In the genomic region with DNA sequence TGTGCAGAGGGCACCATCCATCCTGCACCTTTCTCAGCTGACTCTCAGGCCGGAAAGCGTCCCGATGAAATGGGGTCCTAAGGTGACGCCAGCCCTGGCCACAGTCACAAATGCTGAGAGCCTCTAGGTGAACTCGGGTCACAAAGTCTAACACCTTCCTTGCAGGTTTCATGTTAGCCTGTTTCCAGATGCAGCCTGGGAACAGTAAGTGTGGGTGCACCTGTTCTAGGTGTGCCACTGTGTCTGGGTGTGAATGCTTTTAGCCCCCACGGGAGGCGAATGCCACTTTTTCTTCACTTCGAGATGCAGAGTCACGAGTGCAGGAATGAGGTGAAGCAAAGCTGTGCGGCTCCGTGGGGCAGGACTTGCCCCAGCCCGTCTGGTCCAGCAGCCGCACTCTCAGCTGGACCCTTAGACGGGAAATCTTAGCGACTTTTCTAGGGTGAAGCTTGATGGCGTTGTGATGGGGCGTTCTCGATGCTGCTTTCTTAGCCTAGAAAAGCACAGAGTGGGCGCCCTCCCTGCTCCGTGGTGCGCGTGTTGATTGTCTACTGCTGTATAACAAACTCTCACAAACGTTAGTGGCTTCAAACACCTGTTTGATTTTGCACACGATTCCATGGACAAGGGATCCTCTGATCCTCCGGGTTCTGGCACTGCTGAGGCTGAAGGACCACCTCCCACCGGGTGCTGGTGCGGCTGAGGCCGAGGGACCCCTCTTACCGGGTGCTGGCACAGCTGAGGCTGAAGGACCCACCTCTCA, we compare ENCODE assay signal across 13 cellular contexts. TPM values are rescaled to one million over a fixed set of nuclear protein-coding genes. Genes with fewer than 3 reads are reported as not detected.
DNase-seq lines count a peak whose midpoint lies in the region; ATAC-seq, FAIRE-seq and TF ChIP-seq lines count a peak whose summit lies in the region.
"Had no signal": no experiment of that assay in that cellular context is flagged by ENCODE, and none has a peak within 500 bp of the region (broad histone marks: within the 10 kb centered on the region; RNA-seq: fewer than 3 reads in every experiment).

No MANE protein-coding gene starts in this region.

- intact Hi-C loops in K562 (cut with micrococcal nuclease) (no loop called here), left lung (cut with DNase I) (no loop called here)

- peaks cover 6% of the 10 kb centered on the region for H3K4me1 Mint-ChIP-seq in stimulated activated effector memory CD8-positive, alpha-beta T cell treated with anti-CD3 and anti-CD28 coated beads, Interleukin-12 subunit alpha, Interleukin-12 subunit beta, amount 100 ng/mL, for 72 hours
- H3K4me1 Mint-ChIP-seq: CD4-positive, CD25-positive, alpha-beta regulatory T cell had no signal

- H3K9me3 ChIP-seq in BLaER1: no peaks in the 10 kb centered on the region
- no peaks in the 10 kb centered on the region for H3K9me3 ChIP-seq in DND-41 (ENCODE audit: insufficient read depth, low read length, severe bottlenecking)
- no peaks in the 10 kb centered on the region for H3K9me3 ChIP-seq in K562 (replicated peaks; ENCODE audit: control insufficient read depth, insufficient read depth, low read depth, low read length)
- H3K9me3 ChIP-seq in left lung: no peaks in the 10 kb centered on the region
- H3K9me3 ChIP-seq: A549 had no signal

- H3K36me3 ChIP-seq in BLaER1 (no peaks in the 10 kb centered on the region), DND-41 (ENCODE audit: insufficient read depth, low read length) (no peaks in the 10 kb centered on the region), K562 (ENCODE audit: control insufficient read depth, insufficient read depth, low read length) (no peaks in the 10 kb centered on the region), left lung (no peaks in the 10 kb centered on the region)

- BruUV-seq in K562 (replicated peaks; lab: Mats Ljungman, UMichigan): no TSS peak

- no peak for DNase-seq in DND-41
- DNase-seq in K562 (ENCODE audit: extremely low read depth in 1 of 4, low spot score in 3 of 4): no peak
- no peak for DNase-seq in stimulated activated effector memory CD8-positive, alpha-beta T cell treated with anti-CD3 and anti-CD28 coated beads, Interleukin-12 subunit alpha, Interleukin-12 subunit beta, amount 100 ng/mL, for 72 hours (ENCODE audit: low spot score in 2 of 2)
- no peak for DNase-seq in NOMO-1 treated with DMSO at 0.1 percent for 48 hours (lab: John Stamatoyannopoulos, UW; ENCODE audit: unreplicated experiment)
- DNase-seq in SKM-1 (lab: John Stamatoyannopoulos, UW; ENCODE audit: unreplicated experiment): no peak
- no peak for DNase-seq in left lung
- DNase-seq: CD4-positive, CD25-positive, alpha-beta regulatory T cell; H7; KBM-7 had no signal

- H3K27me3 ChIP-seq in BLaER1: no peaks in the 10 kb centered on the region
- no peaks in the 10 kb centered on the region for H3K27me3 ChIP-seq in DND-41 (ENCODE audit: insufficient read depth, low read length, poor library complexity)
- peaks cover 66 to 74% of the 10 kb centered on the region in 2 experiments for H3K27me3 ChIP-seq in K562 (ENCODE audit: control insufficient read depth in 2 of 2, insufficient read depth in 2 of 2, low read length in 2 of 2)
- no peaks in the 10 kb centered on the region for H3K27me3 ChIP-seq in left lung

- H3K4me3 ChIP-seq in BLaER1 (no peak overlapping the region), DND-41 (ENCODE audit: low read depth in 1 of 2, low read length in 2 of 2) (no peak overlapping the region), K562 (no peak overlapping the region), left lung (no peak overlapping the region)
- H3K4me3 ChIP-seq: A549 had no signal

- H3K36me3 Mint-ChIP-seq in stimulated activated effector memory CD8-positive, alpha-beta T cell treated with anti-CD3 and anti-CD28 coated beads, Interleukin-12 subunit alpha, Interleukin-12 subunit beta, amount 100 ng/mL, for 72 hours: no peaks in the 10 kb centered on the region
- H3K36me3 Mint-ChIP-seq: CD4-positive, CD25-positive, alpha-beta regulatory T cell had no signal

- CTCF ChIA-PET in K562 (lab: Yijun Ruan, JAX; ENCODE audit: low intra/inter-chr PET ratio): no interaction called here

- in situ Hi-C loops in K562 (cut with MboI): no loop called here

- H3K4me3 Mint-ChIP-seq in stimulated activated effector memory CD8-positive, alpha-beta T cell treated with anti-CD3 and anti-CD28 coated beads, Interleukin-12 subunit alpha, Interleukin-12 subunit beta, amount 100 ng/mL, for 72 hours: no peak overlapping the region
- H3K4me3 Mint-ChIP-seq: CD4-positive, CD25-positive, alpha-beta regulatory T cell had no signal

- H3K79me2 ChIP-seq in DND-41 (ENCODE audit: insufficient read depth, low read length) (no peaks in the 10 kb centered on the region), K562 (ENCODE audit: control insufficient read depth, insufficient read depth, low read length) (no peaks in the 10 kb centered on the region)

- no peaks in the 10 kb centered on the region for H3K9me3 Mint-ChIP-seq in stimulated activated effector memory CD8-positive, alpha-beta T cell treated with anti-CD3 and anti-CD28 coated beads, Interleukin-12 subunit alpha, Interleukin-12 subunit beta, amount 100 ng/mL, for 72 hours
- H3K9me3 Mint-ChIP-seq: CD4-positive, CD25-positive, alpha-beta regulatory T cell had no signal

- H3K9ac ChIP-seq in BLaER1 (no peak overlapping the region), DND-41 (ENCODE audit: low read depth, low read length) (no peak overlapping the region), K562 (ENCODE audit: insufficient read depth in 1 of 2, low read depth in 2 of 2, low read length in 2 of 2) (no peak overlapping the region)

- peak; percentile 6 for FAIRE-seq in K562 (lab: Jason Lieb, UNC)
- FAIRE-seq: A549 had no signal

- ATAC-seq in DND-41 (ENCODE audit: insufficient read depth, low read depth) (no peak), K562 (no peak), left lung (no peak)
- no peak for ATAC-seq in stimulated activated effector memory CD8-positive, alpha-beta T cell treated with anti-CD3 and anti-CD28 coated beads, Interleukin-12 subunit alpha, Interleukin-12 subunit beta, amount 100 ng/mL, for 72 hours

- TF ChIP-seq POLR2A in K562 (conservative IDR thresholded peaks at IDR 0.05): no peak

- peak overlapping the region; percentile 45 for H3K27ac Mint-ChIP-seq in stimulated activated effector memory CD8-positive, alpha-beta T cell treated with anti-CD3 and anti-CD28 coated beads, Interleukin-12 subunit alpha, Interleukin-12 subunit beta, amount 100 ng/mL, for 72 hours
- H3K27ac Mint-ChIP-seq: CD4-positive, CD25-positive, alpha-beta regulatory T cell had no signal

- peaks cover 41% of the 10 kb centered on the region for H3K4me1 ChIP-seq in BLaER1
- peaks cover 16% of the 10 kb centered on the region for H3K4me1 ChIP-seq in DND-41 (ENCODE audit: insufficient read depth, low read length)
- peaks cover 0 to 3% of the 10 kb centered on the region in 2 experiments; a peak in 1 of 5 replicates for H3K4me1 ChIP-seq in K562 (replicated peaks in 1 of 2; ENCODE audit: control insufficient read depth in 2 of 2, insufficient read depth in 2 of 2, low read length in 2 of 2)
- H3K4me1 ChIP-seq in left lung: no peaks in the 10 kb centered on the region
- H3K4me1 ChIP-seq: A549 had no signal

- peak overlapping the region; percentile 73 for H3K4me2 ChIP-seq in BLaER1
- no peak overlapping the region for H3K4me2 ChIP-seq in DND-41 (ENCODE audit: insufficient read depth, low read length)
- H3K4me2 ChIP-seq in K562 (ENCODE audit: insufficient read depth, low read length): no peak overlapping the region
- H3K4me2 ChIP-seq: A549 had no signal

- POLR2A ChIA-PET in K562 (lab: Yijun Ruan, JAX): interaction anchor here (0.7 to 1.9 kb wide), 2 partner anchors 14 to 30 kb away, joined by 3 to 4 read pairs; a partner anchor contains a TSS

- no peak for TF ChIP-seq RAD21 in K562 (CRISPR knock-in tag; conservative IDR thresholded peaks at IDR 0.05 in 1 of 2, IDR thresholded peaks at IDR 0.05 in 1 of 2)

- no peaks in the 10 kb centered on the region for H3K9me1 ChIP-seq in K562 (ENCODE audit: control insufficient read depth, insufficient read depth, low read length)

- H3K27ac ChIP-seq in BLaER1 (no peak overlapping the region), DND-41 (ENCODE audit: low read length) (peak overlapping the region; percentile 53), K562 (ENCODE audit: extremely low read depth, low read depth, low read length) (no peak overlapping the region), left lung (no peak overlapping the region)
- H3K27ac ChIP-seq: A549 had no signal

- TF ChIP-seq EP300 in K562 (IDR thresholded peaks at IDR 0.05; ENCODE audit: low read length): no peak

- 0 out of 2 replicates have a peak overlapping the region, but pooled peaks have one; percentile 11 for H2AFZ ChIP-seq in DND-41 (ENCODE audit: low read depth, low read length)
- H2AFZ ChIP-seq in K562 (ENCODE audit: low read depth, low read length): no peak overlapping the region

- WGBS in K562 (ENCODE audit: insufficient coverage, low coverage, missing lambda C conversion rate): under 1% methylated on average over 29 of the region's 29 CpGs

- no peaks in the 10 kb centered on the region for H4K20me1 ChIP-seq in BLaER1
- no peaks in the 10 kb centered on the region for H4K20me1 ChIP-seq in DND-41 (ENCODE audit: insufficient read depth, low read length)
- H4K20me1 ChIP-seq in K562 (replicated peaks; ENCODE audit: control insufficient read depth, insufficient read depth, low read length): no peaks in the 10 kb centered on the region; the same call in 1 of the 2 replicates

- no peak for TF ChIP-seq CTCF in DND-41 (IDR thresholded peaks at IDR 0.05; ENCODE audit: borderline replicate concordance, extremely low read depth, low read length, poor library complexity, severe bottlenecking)
- TF ChIP-seq CTCF in K562 (IDR thresholded peaks at IDR 0.05 in 2 of 3, conservative IDR thresholded peaks at IDR 0.05 in 1 of 3; ENCODE audit: insufficient read depth in 2 of 3, low read depth in 1 of 3, low read length in 3 of 3): no peak
- TF ChIP-seq CTCF in left lung (IDR thresholded peaks at IDR 0.05): no peak

RNA-seq across cellular contexts. Expression of a gene that starts 13.6 kb away (rescaled TPM):
- total RNA-seq in K562 (2011; cell fraction: chromatin; rRNA removed; ENCODE audit: low replicate concordance): not detected in 2 replicates
- 0.17 TPM in 1 of 2 replicates, not detected in the other for total RNA-seq in K562 (2011; cell fraction: nucleolus; rRNA removed)
- total RNA-seq in K562 (2011; cell fraction: nucleoplasm; rRNA removed): not detected in 2 replicates
- total RNA-seq in K562 (2014; rRNA removed): not detected in 2 replicates
- not detected in 2 replicates for total RNA-seq in K562 (2014; rRNA removed; fragmentation: Illumina TruSeq; extraction: Trizol)
- total RNA-seq in K562 (2015; rRNA removed; fragmentation: Illumina TruSeq; extraction: Trizol): not detected in 2 replicates
- total RNA-seq in K562 (2021): 0.04 TPM in 1 of 2 replicates, not detected in the other
- polyA plus RNA-seq in K562 (2011; rRNA removed): not detected in 2 replicates
- not detected in 2 replicates for polyA plus RNA-seq in K562 (2011; cell fraction: cytosol; rRNA removed)
- polyA plus RNA-seq in K562 (2011; cell fraction: nucleus; rRNA removed): not detected in 2 replicates
- 0.31 and 0.54 TPM in 2 replicates for polyA plus RNA-seq in K562 (2012)
- not detected in 2 replicates for polyA plus RNA-seq in K562 (2014; fragmentation: Illumina TruSeq; extraction: Trizol)
- not detected for polyA plus RNA-seq in K562 (2014; fragmentation: Nextera tagmentation; extraction: Ambion mirVana)
- polyA plus RNA-seq in K562 (2014; rRNA removed): not detected in 2 replicates
- polyA minus RNA-seq in K562 (2011; rRNA and poly(A)+ RNA removed): not detected in 2 replicates
- polyA minus RNA-seq in K562 (2011; cell fraction: cytosol; rRNA and poly(A)+ RNA removed): 0.57 TPM in 1 of 2 replicates, not detected in the other
- 0.11 TPM in 1 of 2 replicates, not detected in the other for polyA minus RNA-seq in K562 (2011; cell fraction: nucleus; rRNA and poly(A)+ RNA removed)
- under 1 TPM; 0.47 to 0.50 TPM for total RNA-seq in left lung
- total RNA-seq: CD4-positive, CD25-positive, alpha-beta regulatory T cell had no signal
- polyA plus RNA-seq: A549; AG04450; BJ; CD4-positive, CD25-positive, alpha-beta regulatory T cell had no signal
